ENCODE assay signal across 32 cellular contexts in genomic region chr11:131460931-131461330, GRCh38.
"Had no signal": no experiment of that assay in that cellular context is flagged by ENCODE, and none has a peak within 500 bp of the region (broad histone marks: within the 10 kb centered on the region; RNA-seq: fewer than 3 reads in every experiment).

No MANE protein-coding gene starts in this region.

- DNase-seq: activated effector memory CD4-positive, alpha-beta T cell treated with anti-CD3 and anti-CD28 coated beads, Interleukin-2, amount 50 U/mL, for 16 hours; activated effector memory CD4-positive, alpha-beta T cell treated with Interleukin-2 at 50 U/mL for 16 hours; activated gamma-delta T cell; activated gamma-delta T cell treated with Interleukin-2 at 50 U/mL for 16 hours; activated naive CD4-positive, alpha-beta T cell; activated naive CD4-positive, alpha-beta T cell treated with anti-CD3 and anti-CD28 coated beads for 36 hours; activated naive CD4-positive, alpha-beta T cell treated with anti-CD3 and anti-CD28 coated beads, Interleukin-2, amount 10 ng/mL, durations not matched to agents 7 days and 5 days; activated naive CD4-positive, alpha-beta T cell treated with anti-CD3 and anti-CD28 coated beads, Interleukin-2, amount 50 U/mL, for 16 hours; activated naive CD4-positive, alpha-beta T cell treated with Interleukin-2 at 50 U/mL for 16 hours; activated naive CD8-positive, alpha-beta T cell treated with anti-CD3 and anti-CD28 coated beads for 36 hours; activated naive CD8-positive, alpha-beta T cell treated with anti-CD3 and anti-CD28 coated beads, Interleukin-2, amount 10 ng/mL, durations not matched to agents 7 days and 5 days; activated naive CD8-positive, alpha-beta T cell treated with anti-CD3 and anti-CD28 coated beads, Interleukin-2, amount 50 U/mL, for 24 hours; activated T-cell treated with anti-CD3 and anti-CD28 coated beads, Interleukin-2, amount 50 U/mL, for 1 hour; activated T-cell treated with anti-CD3 and anti-CD28 coated beads, Interleukin-2, amount 50 U/mL, for 24 hours; activated T-cell treated with anti-CD3 and anti-CD28 coated beads, Interleukin-2, amount 50 U/mL, for 4 hours; activated T-cell treated with anti-CD3 and anti-CD28 coated beads, Interleukin-2, amount 50 U/mL, for 48 hours; activated T-cell treated with anti-CD3 and anti-CD28 coated beads, Interleukin-2, amount 50 U/mL, for 72 hours; adrenal gland; amniotic stem cell; amygdala; anterior cingulate cortex; aorta; body of pancreas; brain microvascular endothelial cell; caudate nucleus; central memory CD4-positive, alpha-beta T cell; cerebellar nuclear complex had no signal

- H3K27ac ChIP-seq: adrenal gland, ascending aorta, body of pancreas, brain microvascular endothelial cell, breast epithelium, cardiac muscle cell had no signal

- H3K4me1 ChIP-seq: adrenal gland, ascending aorta, breast epithelium had no signal

- H3K36me3 ChIP-seq: adrenal gland, ascending aorta, brain microvascular endothelial cell, breast epithelium, cardiac muscle cell had no signal

- ATAC-seq: activated naive CD4-positive, alpha-beta T cell treated with anti-CD3 and anti-CD28 coated beads, Interleukin-2, amount 50 U/mL, for 72 hours; activated naive CD8-positive, alpha-beta T cell treated with anti-CD3 and anti-CD28 coated beads, Interleukin-2, amount 50 U/mL, for 24 hours; activated T-cell treated with anti-CD3 and anti-CD28 coated beads, Interleukin-2, amount 50 U/mL, for 4 hours; activated T-cell treated with anti-CD3 and anti-CD28 coated beads, Interleukin-2, amount 50 U/mL, for 72 hours; activated T-helper 17 cell treated with anti-CD3 and anti-CD28 coated beads, Interleukin-2, amount 50 U/mL, for 72 hours; body of pancreas had no signal

- H3K4me3 ChIP-seq: adrenal gland, ascending aorta, body of pancreas, breast epithelium, cardiac muscle cell had no signal

- H3K9me3 ChIP-seq: adrenal gland, ascending aorta, body of pancreas, breast epithelium had no signal

- H3K27me3 ChIP-seq: adrenal gland, ascending aorta, body of pancreas, brain microvascular endothelial cell, cardiac muscle cell had no signal
